ENCODE assay signal across 18 cellular contexts in genomic region chr1:33331444-33332356, GRCh38. TPM values are rescaled to one million over a fixed set of nuclear protein-coding genes. Genes with fewer than 3 reads are reported as not detected.
DNase-seq lines count a peak whose midpoint lies in the region; ATAC-seq and TF ChIP-seq lines count a peak whose summit lies in the region.
"Had no signal": no experiment of that assay in that cellular context is flagged by ENCODE, and none has a peak within 500 bp of the region (broad histone marks: within the 10 kb centered on the region; RNA-seq: fewer than 3 reads in every experiment).

No MANE protein-coding gene starts in this region.

- H3K27me3 ChIP-seq in heart right ventricle, result no peaks in the 10 kb centered on the region
- H3K27me3 ChIP-seq in uterus, result no peaks in the 10 kb centered on the region

- H3K9me3 Mint-ChIP-seq in osteocyte (ENCODE audit: unreplicated experiment), result no peaks in the 10 kb centered on the region
- H3K9me3 Mint-ChIP-seq in natural killer cell treated with Interleukin-12 subunit alpha and Interleukin-12 subunit beta and Interleukin-15 and Interleukin-18, amount 100 ng/mL, for 72 hours, result no peaks in the 10 kb centered on the region

- H3K27ac ChIP-seq in heart right ventricle (peak overlapping the region in 8 of 10 donors; percentile 8 to 100 (median 68)), uterus (peak overlapping the region; percentile 6 to 53)
- H3K27ac ChIP-seq: SK-N-MC had no signal

- peak overlapping the region; percentile 66 for H3K27ac Mint-ChIP-seq in osteocyte (ENCODE audit: unreplicated experiment)
- H3K27ac Mint-ChIP-seq in natural killer cell treated with Interleukin-12 subunit alpha and Interleukin-12 subunit beta and Interleukin-15 and Interleukin-18, amount 100 ng/mL, for 72 hours, result no peak overlapping the region

- TF ChIP-seq POLR2A in uterus (IDR thresholded peaks at IDR 0.05), result no peak

- no peak for TF ChIP-seq CTCF in heart right ventricle (IDR thresholded peaks at IDR 0.05)
- TF ChIP-seq CTCF in fibroblast of villous mesenchyme (IDR thresholded peaks at IDR 0.05; ENCODE audit: insufficient read depth, low read depth, low read length), result no peak
- no peak for TF ChIP-seq CTCF in osteocyte (IDR thresholded peaks at IDR 0.05)
- no peak for TF ChIP-seq CTCF in uterus (IDR thresholded peaks at IDR 0.05)

- peaks cover 0 to 90% (median 53%) of the 10 kb centered on the region in 9 donors for H3K36me3 ChIP-seq in heart right ventricle
- no peaks in the 10 kb centered on the region for H3K36me3 ChIP-seq in uterus

- H3K9me3 ChIP-seq in heart right ventricle (no peaks in the 10 kb centered on the region), uterus (no peaks in the 10 kb centered on the region)
- H3K9me3 ChIP-seq: HAP-1 had no signal

- H3K4me1 Mint-ChIP-seq in osteocyte (ENCODE audit: unreplicated experiment), result peaks cover 52% of the 10 kb centered on the region
- H3K4me1 Mint-ChIP-seq in natural killer cell treated with Interleukin-12 subunit alpha and Interleukin-12 subunit beta and Interleukin-15 and Interleukin-18, amount 100 ng/mL, for 72 hours (ENCODE audit: low read depth in 2 of 2), result peaks cover 10 to 14% of the 10 kb centered on the region in 2 donors

- no peak overlapping the region for H3K4me3 ChIP-seq in heart right ventricle
- no peak overlapping the region for H3K4me3 ChIP-seq in fibroblast of villous mesenchyme (ENCODE audit: low read depth, low read length)
- no peak overlapping the region for H3K4me3 ChIP-seq in uterus
- H3K4me3 ChIP-seq: HAP-1, SK-N-MC had no signal

- H3K4me3 Mint-ChIP-seq in osteocyte (ENCODE audit: unreplicated experiment), result no peak overlapping the region
- H3K4me3 Mint-ChIP-seq in natural killer cell treated with Interleukin-12 subunit alpha and Interleukin-12 subunit beta and Interleukin-15 and Interleukin-18, amount 100 ng/mL, for 72 hours, result no peak overlapping the region

- ATAC-seq in heart right ventricle (no peak), Right ventricle myocardium superior (ENCODE audit: poor library complexity) (no peak)
- no peak for ATAC-seq in natural killer cell treated with Interleukin-12 subunit alpha and Interleukin-12 subunit beta and Interleukin-15 and Interleukin-18, amount 100 ng/mL, for 72 hours

- intact Hi-C loops in heart right ventricle (cut with DNase I) (loop anchor here in 2 of 10 donors (5.0 kb wide), 1 partner anchor 36 kb away; no protein-coding TSS in a partner anchor), Right ventricle myocardium superior (cut with DNase I) (no loop called here), uterus (cut with DNase I; ENCODE audit: low total_unique reads) (no loop called here)

- peaks cover 58% of the 10 kb centered on the region for H3K36me3 Mint-ChIP-seq in osteocyte (ENCODE audit: unreplicated experiment)
- H3K36me3 Mint-ChIP-seq in natural killer cell treated with Interleukin-12 subunit alpha and Interleukin-12 subunit beta and Interleukin-15 and Interleukin-18, amount 100 ng/mL, for 72 hours, result peaks cover 11% of the 10 kb centered on the region

- WGBS in heart right ventricle, 2 donors, result 44 to 59% methylated on average over 10 of the region's 10 CpGs

- H3K27me3 Mint-ChIP-seq in osteocyte (ENCODE audit: unreplicated experiment), result no peaks in the 10 kb centered on the region
- H3K27me3 Mint-ChIP-seq in natural killer cell treated with Interleukin-12 subunit alpha and Interleukin-12 subunit beta and Interleukin-15 and Interleukin-18, amount 100 ng/mL, for 72 hours, result no peaks in the 10 kb centered on the region

- H3K4me1 ChIP-seq in heart right ventricle (peaks cover 39 to 100% (median 86%) of the 10 kb centered on the region in 9 donors), uterus (peaks cover 12 to 30% of the 10 kb centered on the region in 2 donors)

- DNase-seq in heart right ventricle (no peak), Right ventricle myocardium superior (no peak), fibroblast of villous mesenchyme (ENCODE audit: low read depth) (peak; percentile 59), osteocyte (ENCODE audit: extremely low spot score, unreplicated experiment) (no peak), uterus (no peak), anterior cingulate cortex (lab: John Stamatoyannopoulos, UW) (no peak), pons (ENCODE audit: low spot score) (no peak)
- DNase-seq in natural killer cell treated with Interleukin-12 subunit alpha and Interleukin-12 subunit beta and Interleukin-15 and Interleukin-18, amount 100 ng/mL, for 72 hours (ENCODE audit: low spot score), result no peak
- DNase-seq: activated CD4-positive, CD25-positive, alpha-beta regulatory T cell treated with anti-CD3 and anti-CD28 coated beads, Interleukin-2, amount 50 U/mL, for 72 hours; central memory CD4-positive, alpha-beta T cell; DMS53; NCI-H1417; NCI-H774; posterior cingulate gyrus had no signal

RNA-seq across cellular contexts. Expression of gene A3GALT2, which starts 10.8 kb away (rescaled TPM):
- total RNA-seq in heart right ventricle, result under 1 TPM in 1 of 10 donors, not detected in 9; 0.25 TPM
- polyA plus RNA-seq in heart right ventricle, result not detected
- total RNA-seq in Right ventricle myocardium superior, result not detected
- not detected in 2 replicates for total RNA-seq in fibroblast of villous mesenchyme
- total RNA-seq in osteocyte, result 0.35 TPM in 1 of 2 replicates, not detected in the other
- under 1 TPM in 1 of 4 donors, not detected in 3; 0.58 TPM for total RNA-seq in uterus
- total RNA-seq in natural killer cell treated with Interleukin-12 subunit alpha and Interleukin-12 subunit beta and Interleukin-15 and Interleukin-18, amount 100 ng/mL, for 72 hours, result not detected
- total RNA-seq: left lobe of liver, urinary bladder had no signal
- polyA plus RNA-seq: urinary bladder had no signal
